In the genomic region with DNA sequence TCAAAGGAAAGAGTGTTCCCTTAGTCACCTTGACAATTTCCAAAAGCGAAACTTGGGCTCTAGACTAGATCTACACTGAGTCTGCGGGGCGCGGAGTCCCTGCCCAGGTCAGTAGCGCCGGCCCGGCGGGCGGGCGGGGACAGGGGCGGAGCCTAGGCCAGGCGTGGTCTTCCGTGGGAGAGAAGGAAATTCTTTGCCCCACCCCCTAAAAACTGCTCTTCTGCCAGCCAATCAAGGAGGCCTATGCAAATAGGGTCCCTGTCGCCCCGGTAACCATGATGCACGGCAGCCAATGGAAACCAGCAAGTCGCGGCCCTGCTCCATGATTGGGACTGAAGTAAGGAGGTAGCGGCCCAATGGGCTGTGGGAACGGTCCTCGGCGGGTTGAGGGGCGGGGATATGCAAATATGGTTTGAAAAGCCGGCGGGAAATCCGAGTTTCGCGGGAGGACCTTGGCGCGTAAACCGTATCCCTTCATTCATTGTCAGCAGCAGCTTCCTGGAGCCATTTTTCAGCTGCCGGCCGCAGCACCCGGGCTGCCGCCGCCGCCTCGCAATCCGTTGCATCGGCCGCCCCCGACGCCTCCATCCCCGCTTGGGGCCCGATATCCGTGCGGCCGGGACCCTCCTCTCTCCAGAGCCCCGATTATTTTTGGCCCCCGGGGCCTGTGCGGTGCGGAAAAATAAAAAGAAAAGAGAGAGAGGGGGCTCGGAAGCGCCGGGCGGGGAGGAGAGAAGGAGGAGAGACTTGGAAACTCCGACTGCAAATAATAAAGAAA, we compare ENCODE assay signal across 8 cellular contexts. TPM values are rescaled to one million over a fixed set of nuclear protein-coding genes. Genes with fewer than 3 reads are reported as not detected.
A peak's percentile ranks its signal among the peaks of the same experiment; 100 is the strongest.
DNase-seq lines count a peak whose midpoint lies in the region; ATAC-seq and TF ChIP-seq lines count a peak whose summit lies in the region.

A gene (plus strand): TSS at position 477 of the 778 bp plus-strand sequence. CDS start 354 bp downstream, outside the sequence.

- H3K27ac Mint-ChIP-seq in IgD-negative memory B cell: peak within 1 kb of the TSS; percentile 88 to 98 (median 98)

- H3K9me3 Mint-ChIP-seq in IgD-negative memory B cell: no peaks in the 10 kb centered on the region

- peak; percentile 85 for ATAC-seq in GM21529 (IDR thresholded peaks at IDR 0.05; ENCODE audit: unreplicated experiment)

- H3K4me3 ChIP-seq in epithelial cell of esophagus (ENCODE audit: low read length): peak within 1 kb of the TSS; percentile 76
- H3K4me3 ChIP-seq in mononuclear cell (ENCODE audit: low read length): peak within 1 kb of the TSS; percentile 54

- H3K27me3 Mint-ChIP-seq in IgD-negative memory B cell: no peaks in the 10 kb centered on the region

- peaks cover 22% of the 10 kb centered on the region for H3K4me1 ChIP-seq in mononuclear cell (ENCODE audit: insufficient read depth, low read length)

- H3K36me3 Mint-ChIP-seq in IgD-negative memory B cell: no peaks in the 10 kb centered on the region

- DNase-seq in DMS 273 treated with DMSO at 0.1 percent for 48 hours (lab: John Stamatoyannopoulos, UW) (peak; percentile 100), OCI-M2 (lab: John Stamatoyannopoulos, UW; ENCODE audit: unreplicated experiment) (peak; percentile 96), activated T-cell treated with anti-CD3 and anti-CD28 coated beads for 4 hours (peak; percentile 98), epithelial cell of esophagus (ENCODE audit: low read depth) (peak; percentile 100)
- DNase-seq in stimulated activated CD8-positive, alpha-beta memory T cell treated with anti-CD3 and anti-CD28 coated beads, Interleukin-4, amount 100 ng/mL, for 1 hour (ENCODE audit: low read depth in 2 of 2, low spot score in 1 of 2): peak; percentile 96 to 98

- no peaks in the 10 kb centered on the region for H3K27me3 ChIP-seq in mononuclear cell (ENCODE audit: insufficient read depth, low read length)

- TF ChIP-seq CTCF in epithelial cell of esophagus (IDR thresholded peaks at IDR 0.05; ENCODE audit: insufficient read depth, low read depth, low read length, missing control alignments): no peak

- H3K9me3 ChIP-seq in mononuclear cell (ENCODE audit: low read depth, low read length): no peaks in the 10 kb centered on the region

- peaks cover 7 to 21% (median 17%) of the 10 kb centered on the region in 3 donors for H3K4me1 Mint-ChIP-seq in IgD-negative memory B cell

- H3K4me3 Mint-ChIP-seq in IgD-negative memory B cell: peak within 1 kb of the TSS; percentile 89 to 95 (median 92)

RNA-seq across cellular contexts. Expression of the gene that starts here (rescaled TPM):
- 3.0 TPM for polyA plus RNA-seq in IgD-negative memory B cell
- 11.1 TPM for total RNA-seq in mononuclear cell

Comparison
In these comparisons a context has a peak if more than half of its experiments do, and no peak if none do; other contexts are left out.
1. Peak in every context shown above with its lines: DNase-seq, ATAC-seq and H3K4me3 ChIP-seq.